ENCODE assay signal across 9 cellular contexts in genomic region chr13:109783815-109784589, GRCh38. TPM values are rescaled to one million over a fixed set of nuclear protein-coding genes. Genes with fewer than 3 reads are reported as not detected.
DNase-seq lines count a peak whose midpoint lies in the region; ATAC-seq and TF ChIP-seq lines count a peak whose summit lies in the region.
"Had no signal": no experiment of that assay in that cellular context is flagged by ENCODE, and none has a peak within 500 bp of the region (broad histone marks: within the 10 kb centered on the region; RNA-seq: fewer than 3 reads in every experiment).

No MANE protein-coding gene starts in this region.

- no peak for TF ChIP-seq POLR2A in NB4 (IDR thresholded peaks at IDR 0.05; ENCODE audit: extremely low read depth, insufficient read length)

- H3K4me3 Mint-ChIP-seq in neural progenitor cell = peak overlapping the region; percentile 73
- no peak overlapping the region for H3K4me3 Mint-ChIP-seq in activated CD8-positive, alpha-beta T cell treated with anti-CD3 and anti-CD28 coated beads, Interleukin-2, amount 10 ng/mL, durations not matched to agents 7 days and 5 days

- peak overlapping the region; percentile 64 for H3K4me3 ChIP-seq in AG04449 (ENCODE audit: low read depth, low read length)
- H3K4me3 ChIP-seq in NB4 (ENCODE audit: low read depth, low read length) = peak overlapping the region; percentile 68
- peak overlapping the region; percentile 40 for H3K4me3 ChIP-seq in epithelial cell of esophagus (ENCODE audit: low read length)
- H3K4me3 ChIP-seq in neural progenitor cell = peak overlapping the region; percentile 50

- peaks cover 14% of the 10 kb centered on the region for H3K36me3 Mint-ChIP-seq in neural progenitor cell
- H3K36me3 Mint-ChIP-seq in activated CD8-positive, alpha-beta T cell treated with anti-CD3 and anti-CD28 coated beads, Interleukin-2, amount 10 ng/mL, durations not matched to agents 7 days and 5 days (ENCODE audit: low read depth) = peaks cover 10% of the 10 kb centered on the region

- H3K36me3 ChIP-seq in neural progenitor cell = no peaks in the 10 kb centered on the region

- peaks cover 2% of the 10 kb centered on the region for H3K27me3 Mint-ChIP-seq in neural progenitor cell (ENCODE audit: insufficient read depth, low read depth)
- H3K27me3 Mint-ChIP-seq in activated CD8-positive, alpha-beta T cell treated with anti-CD3 and anti-CD28 coated beads, Interleukin-2, amount 10 ng/mL, durations not matched to agents 7 days and 5 days (ENCODE audit: low read depth) = peaks cover 9% of the 10 kb centered on the region

- H3K4me2 ChIP-seq in neural progenitor cell = peak overlapping the region; percentile 84

- peaks cover 27% of the 10 kb centered on the region for H3K27me3 ChIP-seq in neural progenitor cell

- H3K27ac Mint-ChIP-seq in neural progenitor cell = no peak overlapping the region
- H3K27ac Mint-ChIP-seq in activated CD8-positive, alpha-beta T cell treated with anti-CD3 and anti-CD28 coated beads, Interleukin-2, amount 10 ng/mL, durations not matched to agents 7 days and 5 days = no peak overlapping the region

- DNase-seq in AG04449 (ENCODE audit: low read depth, low spot score) = no peak
- peak; percentile 69 for DNase-seq in NB4 (ENCODE audit: low read depth)
- no peak for DNase-seq in epithelial cell of esophagus (ENCODE audit: low read depth)
- no peak for DNase-seq in neural progenitor cell (ENCODE audit: low spot score)
- no peak for DNase-seq in activated CD8-positive, alpha-beta T cell treated with anti-CD3 and anti-CD28 coated beads, Interleukin-2, amount 10 ng/mL, durations not matched to agents 7 days and 5 days

- peaks cover 21% of the 10 kb centered on the region for H3F3A ChIP-seq in neural progenitor cell (ENCODE audit: low read depth)

- H3K9me3 Mint-ChIP-seq in neural progenitor cell = no peaks in the 10 kb centered on the region
- H3K9me3 Mint-ChIP-seq in activated CD8-positive, alpha-beta T cell treated with anti-CD3 and anti-CD28 coated beads, Interleukin-2, amount 10 ng/mL, durations not matched to agents 7 days and 5 days (ENCODE audit: insufficient read depth) = no peaks in the 10 kb centered on the region
- H3K9me3 Mint-ChIP-seq: central memory CD8-positive, alpha-beta T cell had no signal

- POLR2A ChIA-PET in AG04449 (lab: Yijun Ruan, JAX) = interaction anchor here (0.6 kb wide), 1 partner anchor 118 kb away, joined by 3 read pairs; no protein-coding TSS in a partner anchor
- POLR2A ChIA-PET in activated CD8-positive, alpha-beta T cell treated with anti-CD3 and anti-CD28 coated beads, Interleukin-2, amount 10 ng/mL, durations not matched to agents 7 days and 5 days (lab: Charles Lee) = no interaction called here

- CTCF ChIA-PET in AG04449 (lab: Yijun Ruan, JAX) = interaction anchor here (0.8 to 2.9 kb wide), 16 partner anchors 8 to 869 kb away, joined by 3 to 18 read pairs (median 4); no protein-coding TSS in a partner anchor
- CTCF ChIA-PET in activated CD8-positive, alpha-beta T cell treated with anti-CD3 and anti-CD28 coated beads, Interleukin-2, amount 10 ng/mL, durations not matched to agents 7 days and 5 days (lab: Charles Lee) = interaction anchor here (0.7 to 1.3 kb wide), 4 partner anchors 15 to 174 kb away, joined by 3 to 5 read pairs (median 4); no protein-coding TSS in a partner anchor

- no peaks in the 10 kb centered on the region for H3K9me3 ChIP-seq in neural progenitor cell (ENCODE audit: low read depth)

- no peak overlapping the region for H3K9ac ChIP-seq in neural progenitor cell

- no peak for ATAC-seq in GM21528 (IDR thresholded peaks at IDR 0.05; ENCODE audit: low FRiP score, unreplicated experiment)
- no peak for ATAC-seq in HG03342 (IDR thresholded peaks at IDR 0.05; ENCODE audit: unreplicated experiment)
- ATAC-seq in activated CD8-positive, alpha-beta T cell treated with anti-CD3 and anti-CD28 coated beads, Interleukin-2, amount 10 ng/mL, durations not matched to agents 7 days and 5 days = no peak
- ATAC-seq in GM21825 (IDR thresholded peaks at IDR 0.05; ENCODE audit: unreplicated experiment) = no peak

- H3K4me1 ChIP-seq in neural progenitor cell = peaks cover 31% of the 10 kb centered on the region

- H3K27ac ChIP-seq in neural progenitor cell = no peak overlapping the region

- no peak overlapping the region for H2AFZ ChIP-seq in neural progenitor cell (replicated peaks)

- peaks cover 53% of the 10 kb centered on the region for H3K79me2 ChIP-seq in neural progenitor cell (ENCODE audit: low read depth)

- no peak for TF ChIP-seq CTCF in AG04449 (IDR thresholded peaks at IDR 0.05; ENCODE audit: insufficient read depth, low read length, missing control alignments)
- no peak for TF ChIP-seq CTCF in NB4 (IDR thresholded peaks at IDR 0.05; ENCODE audit: low read depth, low read length)
- TF ChIP-seq CTCF in epithelial cell of esophagus (IDR thresholded peaks at IDR 0.05; ENCODE audit: insufficient read depth, low read depth, low read length, missing control alignments) = no peak
- no peak for TF ChIP-seq CTCF in neural progenitor cell (IDR thresholded peaks at IDR 0.05)

- peaks cover 56% of the 10 kb centered on the region for H4K20me1 ChIP-seq in neural progenitor cell (ENCODE audit: low read depth)

- peaks cover 27% of the 10 kb centered on the region for H3K4me1 Mint-ChIP-seq in neural progenitor cell
- H3K4me1 Mint-ChIP-seq in activated CD8-positive, alpha-beta T cell treated with anti-CD3 and anti-CD28 coated beads, Interleukin-2, amount 10 ng/mL, durations not matched to agents 7 days and 5 days (ENCODE audit: low read depth) = peaks cover 32% of the 10 kb centered on the region

RNA-seq across cellular contexts. Expression of gene IRS2, which starts 2.4 kb away (rescaled TPM):
- total RNA-seq in neural progenitor cell (ENCODE audit: low replicate concordance) = 4.2 and 7.2 TPM in 2 replicates
- total RNA-seq in activated CD8-positive, alpha-beta T cell treated with anti-CD3 and anti-CD28 coated beads, Interleukin-2, amount 10 ng/mL, durations not matched to agents 7 days and 5 days = 1 to 10 TPM; 3.2 to 3.3 TPM
